In genomic region chr12:92107621-92108131, GRCh38 we compare ENCODE assay signal across 1 cellular context.
TF ChIP-seq lines count a peak whose summit lies in the region.

No MANE protein-coding gene starts in this region.

TF ChIP-seq in GM23338, 12 proteins besides CTCF, POLR2A, EP300 and RAD21 (continued from another document):
- no peak for TF ChIP-seq POLR2AphosphoS5 (IDR thresholded peaks at IDR 0.05; ENCODE audit: low read depth)
- TF ChIP-seq, protein P1, sequence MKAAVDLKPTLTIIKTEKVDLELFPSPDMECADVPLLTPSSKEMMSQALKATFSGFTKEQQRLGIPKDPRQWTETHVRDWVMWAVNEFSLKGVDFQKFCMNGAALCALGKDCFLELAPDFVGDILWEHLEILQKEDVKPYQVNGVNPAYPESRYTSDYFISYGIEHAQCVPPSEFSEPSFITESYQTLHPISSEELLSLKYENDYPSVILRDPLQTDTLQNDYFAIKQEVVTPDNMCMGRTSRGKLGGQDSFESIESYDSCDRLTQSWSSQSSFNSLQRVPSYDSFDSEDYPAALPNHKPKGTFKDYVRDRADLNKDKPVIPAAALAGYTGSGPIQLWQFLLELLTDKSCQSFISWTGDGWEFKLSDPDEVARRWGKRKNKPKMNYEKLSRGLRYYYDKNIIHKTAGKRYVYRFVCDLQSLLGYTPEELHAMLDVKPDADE (IDR thresholded peaks at IDR 0.05): no peak
- TF ChIP-seq STAT1 (IDR thresholded peaks at IDR 0.05; ENCODE audit: unreplicated experiment): no peak
- no peak for TF ChIP-seq CREB1 (CRISPR knock-in tag; IDR thresholded peaks at IDR 0.05; ENCODE audit: low read depth)
